Comparison of ENCODE assay signal across 1 cellular context in the genomic region with DNA sequence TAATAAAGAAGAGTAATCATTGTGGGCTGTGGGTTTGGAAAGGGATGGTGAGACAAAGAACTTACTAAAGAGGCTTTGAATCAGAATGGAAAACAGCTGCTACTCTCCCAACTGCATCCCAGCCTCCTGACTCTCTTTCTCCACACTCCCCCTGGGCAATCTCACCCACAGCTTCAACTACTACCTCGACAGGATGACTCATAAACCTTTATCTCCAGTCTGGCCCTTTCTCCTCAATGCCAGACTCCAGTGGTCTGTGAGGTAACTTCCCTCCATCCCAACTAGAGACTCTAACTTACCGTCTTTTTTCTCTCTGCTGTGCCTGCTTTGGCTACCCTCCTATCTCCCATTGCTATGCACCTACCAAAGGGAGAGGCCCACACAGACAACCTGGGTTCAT.
TF ChIP-seq lines count a peak whose summit lies in the region.

No MANE protein-coding gene starts in this region.

TF ChIP-seq in K562, 482 proteins besides CTCF, POLR2A, EP300 and RAD21 (continued from another document):
- TF ChIP-seq, protein P1, sequence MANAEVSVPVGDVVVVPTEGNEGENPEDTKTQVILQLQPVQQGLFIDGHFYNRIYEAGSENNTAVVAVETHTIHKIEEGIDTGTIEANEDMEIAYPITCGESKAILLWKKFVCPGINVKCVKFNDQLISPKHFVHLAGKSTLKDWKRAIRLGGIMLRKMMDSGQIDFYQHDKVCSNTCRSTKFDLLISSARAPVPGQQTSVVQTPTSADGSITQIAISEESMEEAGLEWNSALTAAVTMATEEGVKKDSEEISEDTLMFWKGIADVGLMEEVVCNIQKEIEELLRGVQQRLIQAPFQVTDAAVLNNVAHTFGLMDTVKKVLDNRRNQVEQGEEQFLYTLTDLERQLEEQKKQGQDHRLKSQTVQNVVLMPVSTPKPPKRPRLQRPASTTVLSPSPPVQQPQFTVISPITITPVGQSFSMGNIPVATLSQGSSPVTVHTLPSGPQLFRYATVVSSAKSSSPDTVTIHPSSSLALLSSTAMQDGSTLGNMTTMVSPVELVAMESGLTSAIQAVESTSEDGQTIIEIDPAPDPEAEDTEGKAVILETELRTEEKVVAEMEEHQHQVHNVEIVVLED (CRISPR knock-in tag; IDR thresholded peaks at IDR 0.05), result no peak
- TF ChIP-seq XRCC3 (IDR thresholded peaks at IDR 0.05), result no peak
- peak in 1 of 2 experiments; percentile 52; a peak in 3 of 4 replicates for TF ChIP-seq KDM1A (IDR thresholded peaks at IDR 0.05)
- TF ChIP-seq SNRNP70 (optimal IDR thresholded peaks at IDR 0.05; ENCODE audit: low read depth, low read length), result no peak
- no peak for TF ChIP-seq SMARCB1 (IDR thresholded peaks at IDR 0.05; ENCODE audit: insufficient read length, low read depth)
- no peak for TF ChIP-seq ZNF436 (CRISPR knock-in tag; IDR thresholded peaks at IDR 0.05)
- TF ChIP-seq, protein P2, sequence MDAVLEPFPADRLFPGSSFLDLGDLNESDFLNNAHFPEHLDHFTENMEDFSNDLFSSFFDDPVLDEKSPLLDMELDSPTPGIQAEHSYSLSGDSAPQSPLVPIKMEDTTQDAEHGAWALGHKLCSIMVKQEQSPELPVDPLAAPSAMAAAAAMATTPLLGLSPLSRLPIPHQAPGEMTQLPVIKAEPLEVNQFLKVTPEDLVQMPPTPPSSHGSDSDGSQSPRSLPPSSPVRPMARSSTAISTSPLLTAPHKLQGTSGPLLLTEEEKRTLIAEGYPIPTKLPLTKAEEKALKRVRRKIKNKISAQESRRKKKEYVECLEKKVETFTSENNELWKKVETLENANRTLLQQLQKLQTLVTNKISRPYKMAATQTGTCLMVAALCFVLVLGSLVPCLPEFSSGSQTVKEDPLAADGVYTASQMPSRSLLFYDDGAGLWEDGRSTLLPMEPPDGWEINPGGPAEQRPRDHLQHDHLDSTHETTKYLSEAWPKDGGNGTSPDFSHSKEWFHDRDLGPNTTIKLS (IDR thresholded peaks at IDR 0.05; ENCODE audit: borderline replicate concordance, low read depth), result no peak
- no peak for TF ChIP-seq MCM2 (IDR thresholded peaks at IDR 0.05; ENCODE audit: low read depth)
- no peak for TF ChIP-seq TARDBP (IDR thresholded peaks at IDR 0.05)
- TF ChIP-seq, protein P3, sequence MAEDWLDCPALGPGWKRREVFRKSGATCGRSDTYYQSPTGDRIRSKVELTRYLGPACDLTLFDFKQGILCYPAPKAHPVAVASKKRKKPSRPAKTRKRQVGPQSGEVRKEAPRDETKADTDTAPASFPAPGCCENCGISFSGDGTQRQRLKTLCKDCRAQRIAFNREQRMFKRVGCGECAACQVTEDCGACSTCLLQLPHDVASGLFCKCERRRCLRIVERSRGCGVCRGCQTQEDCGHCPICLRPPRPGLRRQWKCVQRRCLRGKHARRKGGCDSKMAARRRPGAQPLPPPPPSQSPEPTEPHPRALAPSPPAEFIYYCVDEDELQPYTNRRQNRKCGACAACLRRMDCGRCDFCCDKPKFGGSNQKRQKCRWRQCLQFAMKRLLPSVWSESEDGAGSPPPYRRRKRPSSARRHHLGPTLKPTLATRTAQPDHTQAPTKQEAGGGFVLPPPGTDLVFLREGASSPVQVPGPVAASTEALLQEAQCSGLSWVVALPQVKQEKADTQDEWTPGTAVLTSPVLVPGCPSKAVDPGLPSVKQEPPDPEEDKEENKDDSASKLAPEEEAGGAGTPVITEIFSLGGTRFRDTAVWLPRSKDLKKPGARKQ (CRISPR knock-in tag; IDR thresholded peaks at IDR 0.05), result no peak
- TF ChIP-seq, protein P4, sequence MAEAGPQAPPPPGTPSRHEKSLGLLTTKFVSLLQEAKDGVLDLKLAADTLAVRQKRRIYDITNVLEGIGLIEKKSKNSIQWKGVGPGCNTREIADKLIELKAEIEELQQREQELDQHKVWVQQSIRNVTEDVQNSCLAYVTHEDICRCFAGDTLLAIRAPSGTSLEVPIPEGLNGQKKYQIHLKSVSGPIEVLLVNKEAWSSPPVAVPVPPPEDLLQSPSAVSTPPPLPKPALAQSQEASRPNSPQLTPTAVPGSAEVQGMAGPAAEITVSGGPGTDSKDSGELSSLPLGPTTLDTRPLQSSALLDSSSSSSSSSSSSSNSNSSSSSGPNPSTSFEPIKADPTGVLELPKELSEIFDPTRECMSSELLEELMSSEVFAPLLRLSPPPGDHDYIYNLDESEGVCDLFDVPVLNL (CRISPR knock-in tag; IDR thresholded peaks at IDR 0.05; ENCODE audit: low read depth), result no peak
- TF ChIP-seq SPI1 (IDR thresholded peaks at IDR 0.05; ENCODE audit: borderline replicate concordance, low read depth, low read length), result no peak
- TF ChIP-seq CBFA2T2 (conservative IDR thresholded peaks at IDR 0.05), result peak; percentile 37
- no peak for TF ChIP-seq SUPT5H (IDR thresholded peaks at IDR 0.05)
